8 cellular contexts compared by ENCODE assay signal in the genomic region with DNA sequence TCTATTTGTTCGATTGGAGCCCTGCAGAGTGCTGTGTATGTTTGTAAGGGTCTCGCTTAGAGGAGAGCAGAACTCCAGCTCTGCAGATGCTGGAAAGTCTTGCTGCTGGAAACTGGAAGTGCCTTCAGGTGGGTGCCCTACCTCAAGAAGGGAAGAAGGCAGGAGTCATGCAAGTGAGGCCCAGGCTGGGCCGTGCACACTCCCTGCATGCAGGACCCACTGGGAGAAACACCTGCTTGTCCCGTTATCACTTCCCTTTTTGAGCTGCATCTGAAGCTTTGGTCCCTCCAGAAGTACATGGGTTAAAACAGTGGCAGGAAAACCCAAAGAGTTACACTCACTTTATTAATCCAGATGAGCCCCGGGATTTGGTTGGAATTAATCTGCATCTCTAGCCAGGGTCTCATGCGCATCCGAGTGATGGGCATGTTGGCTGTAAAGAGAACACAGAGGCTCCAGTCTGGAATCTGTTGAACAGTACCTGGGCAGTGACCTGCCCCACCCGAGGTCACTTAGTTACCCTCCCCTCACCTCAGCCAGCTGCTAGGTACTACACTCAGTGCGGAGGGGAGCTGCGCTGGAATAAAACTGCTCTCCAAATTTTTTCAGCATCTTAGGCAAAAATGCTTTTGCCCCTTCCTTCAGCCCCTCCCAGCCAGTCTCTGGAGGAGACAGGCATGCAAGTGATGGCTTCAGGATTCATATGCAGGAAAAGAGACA. TPM values are rescaled to one million over a fixed set of nuclear protein-coding genes. Genes with fewer than 3 reads are reported as not detected.
DNase-seq lines count a peak whose midpoint lies in the region; TF ChIP-seq lines count a peak whose summit lies in the region.

No MANE protein-coding gene starts in this region.

- H2AFZ ChIP-seq in osteoblast (ENCODE audit: low read length) = no peak overlapping the region

- DNase-seq in Peyer's patch (peak; percentile 53 to 66 (median 58)), osteoblast (ENCODE audit: insufficient read length, low spot score, missing footprints) (no peak), C1 segment of cervical spinal cord (lab: John Stamatoyannopoulos, UW) (no peak), GM10248 (ENCODE audit: extremely low spot score) (no peak), DMS79 (lab: John Stamatoyannopoulos, UW) (no peak), NCI-H748 treated with DMSO at 0.1 percent for 48 hours (lab: John Stamatoyannopoulos, UW) (no peak)

- H3K36me3 ChIP-seq in ES-I3 (ENCODE audit: insufficient read depth, low read length) (peaks cover 14% of the 10 kb centered on the region), Peyer's patch (peaks cover 0 to 45% (median 0%) of the 10 kb centered on the region in 3 donors), duodenal mucosa (ENCODE audit: control insufficient read depth in 1 of 2, insufficient read depth in 2 of 2, low read length in 2 of 2) (peaks cover 49 to 50% of the 10 kb centered on the region in 2 donors), osteoblast (ENCODE audit: insufficient read depth, low read length) (peaks cover 44% of the 10 kb centered on the region)

- H3K9ac ChIP-seq in ES-I3 (ENCODE audit: low read depth, low read length) (peak overlapping the region; percentile 93; the same call in 1 of the 2 replicates), duodenal mucosa (ENCODE audit: low read depth in 1 of 2, low read length in 2 of 2) (peak overlapping the region; percentile 94 to 95)

- H3K4me3 ChIP-seq in Peyer's patch (peak overlapping the region; percentile 72 to 98 (median 94)), duodenal mucosa (ENCODE audit: low read depth in 1 of 2, low read length in 2 of 2) (peak overlapping the region; percentile 91 to 96), osteoblast (ENCODE audit: insufficient read depth, low read length) (peak overlapping the region; percentile 95)

- CTCF ChIA-PET in GM10248 (lab: Yijun Ruan, JAX) = interaction anchor here (0.9 to 7.5 kb wide), 14 partner anchors 10 to 331 kb away, joined by 3 to 62 read pairs (median 10); no protein-coding TSS in a partner anchor

- peaks cover 50% of the 10 kb centered on the region for H4K20me1 ChIP-seq in osteoblast (ENCODE audit: insufficient read depth, low read length)

- POLR2A ChIA-PET in GM10248 (lab: Yijun Ruan, JAX) = interaction anchor here (0.6 to 7.0 kb wide), 10 partner anchors 11 to 489 kb away, joined by 3 to 132 read pairs (median 6); no protein-coding TSS in a partner anchor

- no peak for TF ChIP-seq POLR2A in Peyer's patch (IDR thresholded peaks at IDR 0.05)

- TF ChIP-seq CTCF in Peyer's patch (IDR thresholded peaks at IDR 0.05) (no peak), osteoblast (IDR thresholded peaks at IDR 0.05; ENCODE audit: extremely low read depth, low read depth, low read length) (no peak), GM10248 (IDR thresholded peaks at IDR 0.05; ENCODE audit: control extremely low read depth, extremely low read depth, low read depth, missing control alignments) (no peak)

- H3K79me2 ChIP-seq in osteoblast (ENCODE audit: insufficient read depth, low read length) = peaks cover 43% of the 10 kb centered on the region

- no peaks in the 10 kb centered on the region for H3K27me3 ChIP-seq in Peyer's patch
- H3K27me3 ChIP-seq in duodenal mucosa (ENCODE audit: control insufficient read depth in 1 of 2, insufficient read depth in 2 of 2, low read length in 2 of 2) = no peaks in the 10 kb centered on the region
- H3K27me3 ChIP-seq in osteoblast (ENCODE audit: insufficient read depth, low read length) = no peaks in the 10 kb centered on the region

- H3K4me1 ChIP-seq in ES-I3 (ENCODE audit: insufficient read depth, low read length) = peaks cover 11% of the 10 kb centered on the region
- peaks cover 14 to 76% (median 45%) of the 10 kb centered on the region in 4 donors for H3K4me1 ChIP-seq in Peyer's patch
- peaks cover 61 to 69% of the 10 kb centered on the region in 2 donors for H3K4me1 ChIP-seq in duodenal mucosa (ENCODE audit: control insufficient read depth in 1 of 2, insufficient read depth in 2 of 2, low read length in 2 of 2)
- H3K4me1 ChIP-seq in osteoblast (ENCODE audit: insufficient read depth, low read length) = peaks cover 30% of the 10 kb centered on the region

- H3K9me3 ChIP-seq in ES-I3 (ENCODE audit: control insufficient read depth, insufficient read depth, low read length) = no peaks in the 10 kb centered on the region
- H3K9me3 ChIP-seq in Peyer's patch = no peaks in the 10 kb centered on the region
- no peaks in the 10 kb centered on the region for H3K9me3 ChIP-seq in duodenal mucosa (ENCODE audit: control insufficient read depth in 1 of 2, low read length in 2 of 2)
- H3K9me3 ChIP-seq in osteoblast (ENCODE audit: low read depth, low read length) = no peaks in the 10 kb centered on the region

- H3K27ac ChIP-seq in Peyer's patch (peak overlapping the region; percentile 95 to 100 (median 99)), duodenal mucosa (ENCODE audit: low read depth, low read length) (peak overlapping the region; percentile 92), osteoblast (ENCODE audit: low read depth, low read length) (peak overlapping the region; percentile 90)

- H3K4me2 ChIP-seq in osteoblast (ENCODE audit: insufficient read depth, low read length) = peak overlapping the region; percentile 97

RNA-seq across cellular contexts. Expression of a gene that starts 1.4 kb away (rescaled TPM):
- total RNA-seq in Peyer's patch (100 to 1,000 TPM in 3 of 4 donors, 10 to 100 TPM in 1; 92.7 to 152 (median 122) TPM), osteoblast (19.7 and 22.1 TPM in 2 replicates)

RNA-seq across cellular contexts. Expression of a gene that starts 54.1 kb away (rescaled TPM):
- not detected for total RNA-seq in Peyer's patch
- total RNA-seq in osteoblast = not detected in 2 replicates

Comparison
In these comparisons a context has a peak if more than half of its experiments do, and no peak if none do; other contexts are left out.
1. DNase-seq: peak in Peyer's patch (3 of 3); none in osteoblast (single experiment), C1 segment of cervical spinal cord (0 of 14), GM10248 (single experiment), DMS79 (single experiment) and NCI-H748 treated with DMSO at 0.1 percent for 48 hours (single experiment).
2. Peak in every context shown above with its lines, with median percentiles within 50 percentile points of each other: H3K27ac ChIP-seq and H3K4me3 ChIP-seq.